ENCODE assay signal across 9 cellular contexts in genomic region chr16:53822936-53823529, GRCh38.
A peak's percentile ranks its signal among the peaks of the same experiment; 100 is the strongest.
DNase-seq lines count a peak whose midpoint lies in the region; ATAC-seq and TF ChIP-seq lines count a peak whose summit lies in the region.
"Had no signal": no experiment of that assay in that cellular context is flagged by ENCODE, and none has a peak within 500 bp of the region (broad histone marks: within the 10 kb centered on the region; RNA-seq: fewer than 3 reads in every experiment).

No MANE protein-coding gene starts in this region.

- ATAC-seq in GM21381 (IDR thresholded peaks at IDR 0.05; ENCODE audit: unreplicated experiment) (peak; percentile 68), foreskin keratinocyte (no peak)

- no peak for TF ChIP-seq CTCF in foreskin keratinocyte (conservative IDR thresholded peaks at IDR 0.05)
- no peak for TF ChIP-seq CTCF in tibial artery (IDR thresholded peaks at IDR 0.05)
- TF ChIP-seq CTCF in dorsolateral prefrontal cortex (IDR thresholded peaks at IDR 0.05 in 54 of 56, conservative IDR thresholded peaks at IDR 0.05 in 2 of 56; ENCODE audit: low read depth in 1 of 56, partially characterized antibody in 56 of 56) = no peak

- intact Hi-C loops in tibial artery (cut with DNase I; ENCODE audit: low total_unique reads) = no loop called here
- intact Hi-C loops in dorsolateral prefrontal cortex (cut with DNase I) = no loop called here

- no peak overlapping the region for H3K27ac ChIP-seq in foreskin keratinocyte
- H3K27ac ChIP-seq in tibial artery = no peak overlapping the region
- H3K27ac ChIP-seq in dorsolateral prefrontal cortex = no peak overlapping the region

- no peaks in the 10 kb centered on the region for H3K9me3 ChIP-seq in tibial artery

- peaks cover 24% of the 10 kb centered on the region for H3K4me1 ChIP-seq in foreskin keratinocyte
- H3K4me1 ChIP-seq in tibial artery = peaks cover 0 to 31% (median 13%) of the 10 kb centered on the region in 4 donors

- H3K4me3 ChIP-seq in tibial artery (no peak overlapping the region), dorsolateral prefrontal cortex (no peak overlapping the region)

- H3K36me3 ChIP-seq in tibial artery = peaks cover 11 to 13% (median 12%) of the 10 kb centered on the region in 3 donors

- DNase-seq in GDM1 (lab: John Stamatoyannopoulos, UW) = peak; percentile 44
- peak; percentile 38 for DNase-seq in NCI-H2029 (lab: John Stamatoyannopoulos, UW)
- peak; percentile 21 to 56 for DNase-seq in foreskin keratinocyte
- no peak for DNase-seq in tibial artery
- DNase-seq in dorsolateral prefrontal cortex = no peak
- DNase-seq in NK-92 (lab: John Stamatoyannopoulos, UW; ENCODE audit: unreplicated experiment) = no peak
- DNase-seq: hypothalamus, NCI-H524 had no signal

- H3K27me3 ChIP-seq in foreskin keratinocyte (no peaks in the 10 kb centered on the region), tibial artery (no peaks in the 10 kb centered on the region), dorsolateral prefrontal cortex (no peaks in the 10 kb centered on the region)

Comparison
In these comparisons a context has a peak if more than half of its experiments do, and no peak if none do; other contexts are left out.
1. DNase-seq: peak in GDM1 (single experiment), NCI-H2029 (single experiment) and foreskin keratinocyte (2 of 2); none in tibial artery (0 of 2), dorsolateral prefrontal cortex (0 of 10) and NK-92 (single experiment).